In genomic region chr1:222243902-222244301, GRCh38 we compare ENCODE assay signal across 15 cellular contexts.
DNase-seq lines count a peak whose midpoint lies in the region; ATAC-seq and TF ChIP-seq lines count a peak whose summit lies in the region.
"Had no signal": no experiment of that assay in that cellular context is flagged by ENCODE, and none has a peak within 500 bp of the region (broad histone marks: within the 10 kb centered on the region; RNA-seq: fewer than 3 reads in every experiment).

No MANE protein-coding gene starts in this region.

- H3K9ac ChIP-seq in HCT116 (ENCODE audit: low read length) = no peak overlapping the region

- no TSS peak for BruUV-seq in HCT116 (replicated peaks; lab: Mats Ljungman, UMichigan)

- H3K9me3 ChIP-seq in HCT116 (ENCODE audit: control insufficient read depth in 1 of 2, insufficient read depth in 1 of 2, low read depth in 1 of 2, low read length in 2 of 2) (no peaks in the 10 kb centered on the region), heart right ventricle (no peaks in the 10 kb centered on the region)
- H3K9me3 ChIP-seq: BE2C, gastrocnemius medialis had no signal

- intact Hi-C loops in HCT116 (cut with micrococcal nuclease) (no loop called here), heart right ventricle (cut with DNase I) (no loop called here)

- H3K4me3 ChIP-seq in HCT116 (replicated peaks in 1 of 2; ENCODE audit: low read depth in 1 of 2, low read length in 2 of 2) (no peak overlapping the region), fibroblast of mammary gland (ENCODE audit: control insufficient read depth, low read depth, low read length) (no peak overlapping the region), heart right ventricle (no peak overlapping the region)
- H3K4me3 ChIP-seq: gastrocnemius medialis, lung had no signal

- H3K27me3 ChIP-seq in HCT116 (ENCODE audit: insufficient read depth, low read length) = no peaks in the 10 kb centered on the region
- H3K27me3 ChIP-seq in heart right ventricle = no peaks in the 10 kb centered on the region
- H3K27me3 ChIP-seq: BE2C, gastrocnemius medialis had no signal

- TF ChIP-seq RAD21 in HCT116 (IDR thresholded peaks at IDR 0.05; ENCODE audit: low read depth) = no peak

- ATAC-seq in HCT116 = peak; percentile 90
- no peak for ATAC-seq in GM19467 (IDR thresholded peaks at IDR 0.05; ENCODE audit: unreplicated experiment)
- no peak for ATAC-seq in heart right ventricle
- ATAC-seq: activated CD8-positive, alpha-beta memory T cell treated with anti-CD3 and anti-CD28 coated beads, Interleukin-2, amount 10 ng/mL, durations not matched to agents 7 days and 5 days; gastrocnemius medialis; natural killer cell; WTC11 had no signal

- no peak for TF ChIP-seq POLR2A in HCT116 (IDR thresholded peaks at IDR 0.05; ENCODE audit: borderline replicate concordance, extremely low read depth, insufficient read depth, insufficient read length)

- no peaks in the 10 kb centered on the region for H4K20me1 ChIP-seq in HCT116 (ENCODE audit: insufficient read depth)

- POLR2A ChIA-PET in HCT116 (lab: Charles Lee) = no interaction called here

- CTCF ChIA-PET in HCT116 (lab: Charles Lee) = no interaction called here

- H3K4me1 ChIP-seq in HCT116 (ENCODE audit: control insufficient read depth in 1 of 2, insufficient read depth in 2 of 2, low read length in 2 of 2) = peaks cover 11 to 22% of the 10 kb centered on the region in 2 experiments
- no peaks in the 10 kb centered on the region for H3K4me1 ChIP-seq in heart right ventricle
- H3K4me1 ChIP-seq: BE2C, gastrocnemius medialis had no signal

- RAD21 ChIA-PET in HCT116 (lab: Charles Lee; ENCODE audit: low non-redundant PET in 1 of 2, low total read pairs in 2 of 2, uncharacterized antibody in 2 of 2, unreplicated experiment in 2 of 2) = no interaction called here

- WGBS in heart right ventricle, 2 donors = 72 to 75% methylated on average over 2 of the region's 2 CpGs

- TF ChIP-seq CTCF in HCT116 (IDR thresholded peaks at IDR 0.05 in 2 of 3, conservative IDR thresholded peaks at IDR 0.05 in 1 of 3; ENCODE audit: borderline replicate concordance in 1 of 3, insufficient read depth in 1 of 3, low read depth in 2 of 3, low read length in 2 of 3) (no peak), fibroblast of mammary gland (conservative IDR thresholded peaks at IDR 0.05; ENCODE audit: control insufficient read depth, insufficient read depth, low read depth, low read length) (no peak), heart right ventricle (IDR thresholded peaks at IDR 0.05) (no peak)

- H3K36me3 ChIP-seq in HCT116 (ENCODE audit: control insufficient read depth in 1 of 2, insufficient read depth in 2 of 2, low read length in 2 of 2) (no peaks in the 10 kb centered on the region), heart right ventricle (no peaks in the 10 kb centered on the region)
- H3K36me3 ChIP-seq: BE2C, gastrocnemius medialis had no signal

- H3K4me2 ChIP-seq in HCT116 (ENCODE audit: low read length) = peak overlapping the region; percentile 52

- DNase-seq in DMS 273 (lab: John Stamatoyannopoulos, UW; ENCODE audit: unreplicated experiment) (peak; percentile 67), HCT116 (ENCODE audit: low read depth, low spot score) (peak; percentile 89), RKO (ENCODE audit: low spot score) (peak; percentile 7), fibroblast of mammary gland (ENCODE audit: low read depth) (peak; percentile 7), retina (no peak), heart right ventricle (no peak)
- DNase-seq: activated CD8-positive, alpha-beta memory T cell treated with anti-CD3 and anti-CD28 coated beads, Interleukin-2, amount 10 ng/mL, durations not matched to agents 7 days and 5 days; activated effector memory CD4-positive, alpha-beta T cell treated with Interleukin-2 at 50 U/mL for 16 hours; BE2C; gastrocnemius medialis; natural killer cell; NK-92 treated with Interleukin-12 subunit alpha and Interleukin-12 subunit beta, amount 100 ng/mL, for 24 hours had no signal

- H3K27ac ChIP-seq in HCT116 (ENCODE audit: low read depth, low read length) (no peak overlapping the region), heart right ventricle (no peak overlapping the region)
- H3K27ac ChIP-seq: gastrocnemius medialis had no signal

- H3K9me2 ChIP-seq in HCT116 (ENCODE audit: insufficient read depth) = no peaks in the 10 kb centered on the region

- H3K79me2 ChIP-seq in HCT116 (ENCODE audit: insufficient read depth, low read length) = no peaks in the 10 kb centered on the region

- no peak overlapping the region for H2AFZ ChIP-seq in HCT116 (ENCODE audit: low read depth, low read length, poor library complexity, severe bottlenecking)

TF ChIP-seq in HCT116, 20 proteins besides CTCF, POLR2A, EP300 and RAD21:
- TF ChIP-seq YY1 (IDR thresholded peaks at IDR 0.05; ENCODE audit: extremely low read depth, insufficient replicate concordance, low read depth, low read length) (no peak), EZH2 (IDR thresholded peaks at IDR 0.05) (no peak), POLR2AphosphoS5 (IDR thresholded peaks at IDR 0.05; ENCODE audit: low read depth, low read length) (peak; percentile 56; the same call in 1 of the 2 replicates), ZFX (IDR thresholded peaks at IDR 0.05) (no peak), ZBTB33 (IDR thresholded peaks at IDR 0.05; ENCODE audit: extremely low read depth, insufficient replicate concordance, low read length) (no peak), MAX (IDR thresholded peaks at IDR 0.05) (peak; percentile 73), ELF1 (IDR thresholded peaks at IDR 0.05; ENCODE audit: borderline replicate concordance, low read depth) (no peak), CEBPB (IDR thresholded peaks at IDR 0.05; ENCODE audit: low read depth) (peak; percentile 87), FOSL1 (IDR thresholded peaks at IDR 0.05; ENCODE audit: low read depth) (peak; percentile 99), SIN3A (IDR thresholded peaks at IDR 0.05; ENCODE audit: low read depth) (peak; percentile 39; the same call in 1 of the 2 replicates), CBX3 (IDR thresholded peaks at IDR 0.05; ENCODE audit: low read depth) (peak; percentile 98), ZNF274 (IDR thresholded peaks at IDR 0.05; ENCODE audit: low read depth, low read length) (no peak), TCF7L2 (IDR thresholded peaks at IDR 0.05; ENCODE audit: borderline replicate concordance, extremely low read depth, insufficient read depth, insufficient read length) (peak; percentile 55), REST (IDR thresholded peaks at IDR 0.05; ENCODE audit: low read depth) (no peak), SRF (IDR thresholded peaks at IDR 0.05; ENCODE audit: low read depth) (peak; percentile 75), SP1 (IDR thresholded peaks at IDR 0.05; ENCODE audit: low read depth) (peak; percentile 88), EZH2phosphoT487 (IDR thresholded peaks at IDR 0.05; ENCODE audit: borderline replicate concordance) (no peak), EGR1 (IDR thresholded peaks at IDR 0.05; ENCODE audit: low read depth) (no peak), JUND (IDR thresholded peaks at IDR 0.05) (peak; percentile 99), ATF3 (IDR thresholded peaks at IDR 0.05) (peak; percentile 82)

Comparison
In these comparisons a context has a peak if more than half of its experiments do, and no peak if none do; other contexts are left out.
1. DNase-seq: peak in DMS 273 (single experiment), HCT116 (single experiment), RKO (single experiment) and fibroblast of mammary gland (single experiment); none in retina (single experiment) and heart right ventricle (0 of 2).